In genomic region chr10:61397175-61397986, GRCh38 we compare ENCODE assay signal across 8 cellular contexts.
DNase-seq lines count a peak whose midpoint lies in the region; ATAC-seq and TF ChIP-seq lines count a peak whose summit lies in the region.

No MANE protein-coding gene starts in this region.

- TF ChIP-seq CTCF in AG09309 (IDR thresholded peaks at IDR 0.05; ENCODE audit: control insufficient read depth, insufficient read depth, low read depth, low read length, missing control alignments) (no peak), nephron (IDR thresholded peaks at IDR 0.05; ENCODE audit: unreplicated experiment in 3 of 3) (no peak)

- peaks cover 6% of the 10 kb centered on the region for H3K36me3 Mint-ChIP-seq in dendritic cell treated with granulocyte-macrophage colony-stimulating factor and Interleukin-4, amounts not matched to agents 40 ng/mL and 50 ng/mL, for 4 days (ENCODE audit: low read depth)
- no peaks in the 10 kb centered on the region for H3K36me3 Mint-ChIP-seq in nephron (ENCODE audit: low read depth)

- no peaks in the 10 kb centered on the region for H3K27me3 Mint-ChIP-seq in dendritic cell treated with granulocyte-macrophage colony-stimulating factor and Interleukin-4, amounts not matched to agents 40 ng/mL and 50 ng/mL, for 4 days
- H3K27me3 Mint-ChIP-seq in nephron (ENCODE audit: low read depth), result no peaks in the 10 kb centered on the region

- peak overlapping the region; percentile 31 for H3K4me3 Mint-ChIP-seq in dendritic cell treated with granulocyte-macrophage colony-stimulating factor and Interleukin-4, amounts not matched to agents 40 ng/mL and 50 ng/mL, for 4 days
- peak overlapping the region in 2 of 3 experiments; percentile 33 to 48 for H3K4me3 Mint-ChIP-seq in nephron

- intact Hi-C loops in dendritic cell treated with granulocyte-macrophage colony-stimulating factor and Interleukin-4, amounts not matched to agents 40 ng/mL and 50 ng/mL, for 4 days (cut with micrococcal nuclease), result no loop called here

- H3K9me3 Mint-ChIP-seq in dendritic cell treated with granulocyte-macrophage colony-stimulating factor and Interleukin-4, amounts not matched to agents 40 ng/mL and 50 ng/mL, for 4 days, result no peaks in the 10 kb centered on the region
- H3K9me3 Mint-ChIP-seq in nephron, result no peaks in the 10 kb centered on the region

- peak; percentile 76 for DNase-seq in AG09309 (ENCODE audit: low read depth)
- DNase-seq in NCI-H226, result peak; percentile 10
- DNase-seq in DMS 273 (lab: John Stamatoyannopoulos, UW; ENCODE audit: unreplicated experiment), result no peak
- no peak for DNase-seq in stimulated activated CD4-positive, alpha-beta T cell treated with anti-CD3 and anti-CD28 coated beads, Interleukin-1b, Interleukin-23, amount 100 ng/mL, for 48 hours

- H3K27ac Mint-ChIP-seq in dendritic cell treated with granulocyte-macrophage colony-stimulating factor and Interleukin-4, amounts not matched to agents 40 ng/mL and 50 ng/mL, for 4 days, result peak overlapping the region; percentile 88
- H3K27ac Mint-ChIP-seq in nephron, result peak overlapping the region; percentile 87 to 93 (median 92)

- peak overlapping the region; percentile 16 for H3K4me3 ChIP-seq in AG09309 (ENCODE audit: control insufficient read depth, low read depth, low read length)

- ATAC-seq in GM21367 (IDR thresholded peaks at IDR 0.05; ENCODE audit: unreplicated experiment) (peak; percentile 54), HG03095 (IDR thresholded peaks at IDR 0.05; ENCODE audit: unreplicated experiment) (no peak)

- H3K4me1 Mint-ChIP-seq in dendritic cell treated with granulocyte-macrophage colony-stimulating factor and Interleukin-4, amounts not matched to agents 40 ng/mL and 50 ng/mL, for 4 days (ENCODE audit: low read depth), result peaks cover 27% of the 10 kb centered on the region
- peaks cover 24% of the 10 kb centered on the region for H3K4me1 Mint-ChIP-seq in nephron

Comparison
In these comparisons a context has a peak if more than half of its experiments do, and no peak if none do; other contexts are left out.
1. DNase-seq: peak in AG09309 (single experiment) and NCI-H226 (single experiment); none in DMS 273 (single experiment) and stimulated activated CD4-positive, alpha-beta T cell treated with anti-CD3 and anti-CD28 coated beads, Interleukin-1b, Interleukin-23, amount 100 ng/mL, for 48 hours (single experiment).